1 cellular context compared by ENCODE assay signal in genomic region chr22:19177164-19178064, GRCh38.
TF ChIP-seq lines count a peak whose summit lies in the region.

No MANE protein-coding gene starts in this region.

TF ChIP-seq in K562, 482 proteins besides CTCF, POLR2A, EP300 and RAD21 (continued from another document):
- TF ChIP-seq TSHZ1 (CRISPR knock-in tag; IDR thresholded peaks at IDR 0.05) (peak; percentile 18; the same call in 1 of the 2 replicates), CAMTA2 (CRISPR knock-in tag; conservative IDR thresholded peaks at IDR 0.05) (peak; percentile 78; the same call in 1 of the 2 replicates), PHB2 (IDR thresholded peaks at IDR 0.05; ENCODE audit: low read depth) (no peak), KLF13 (tag; IDR thresholded peaks at IDR 0.05; ENCODE audit: borderline replicate concordance, low read depth) (0 out of 2 replicates have a peak, but pooled peaks have one; percentile 6), ZNF507 (tag; conservative IDR thresholded peaks at IDR 0.05) (no peak), SMAD4 (CRISPR knock-in tag; conservative IDR thresholded peaks at IDR 0.05) (peak; percentile 11; the same call in 1 of the 2 replicates), CREB3 (tag; conservative IDR thresholded peaks at IDR 0.05; ENCODE audit: low read depth) (no peak), ZNF586 (CRISPR knock-in tag; conservative IDR thresholded peaks at IDR 0.05) (peak; percentile 25; the same call in 1 of the 2 replicates), THRA (IDR thresholded peaks at IDR 0.05) (no peak), CREB3L1 (IDR thresholded peaks at IDR 0.05; ENCODE audit: borderline replicate concordance, low read depth) (no peak), PHB (CRISPR knock-in tag; IDR thresholded peaks at IDR 0.05) (peak; percentile 91), TAF7 (tag; IDR thresholded peaks at IDR 0.05) (peak; percentile 17; the same call in 1 of the 2 replicates), BHLHE40 (IDR thresholded peaks at IDR 0.05; ENCODE audit: low read length) (0 out of 2 replicates have a peak, but pooled peaks have one; percentile 14), KLF16 (IDR thresholded peaks at IDR 0.05) (no peak), MEIS2 (IDR thresholded peaks at IDR 0.05; ENCODE audit: partially characterized antibody) (no peak), ILK (tag; IDR thresholded peaks at IDR 0.05; ENCODE audit: borderline replicate concordance, low read depth) (no peak), DMBX1 (CRISPR knock-in tag; IDR thresholded peaks at IDR 0.05; ENCODE audit: borderline replicate concordance) (0 out of 2 replicates have a peak, but pooled peaks have one; percentile 20), BRD4 (IDR thresholded peaks at IDR 0.05) (0 out of 2 replicates have a peak, but pooled peaks have one; percentile 87), ZNF583 (CRISPR knock-in tag; IDR thresholded peaks at IDR 0.05) (peak; percentile 43; the same call in 1 of the 2 replicates), ETS1 (conservative IDR thresholded peaks at IDR 0.05; ENCODE audit: control insufficient read depth, low read depth, low read length) (no peak), ZNF41 (CRISPR knock-in tag; conservative IDR thresholded peaks at IDR 0.05) (no peak), HNRNPLL (IDR thresholded peaks at IDR 0.05; ENCODE audit: low read depth, low read length, poor library complexity, severe bottlenecking) (no peak)
